ENCODE assay signal across 8 cellular contexts in genomic region chr17:74862108-74862901, GRCh38. TPM values are rescaled to one million over a fixed set of nuclear protein-coding genes. Genes with fewer than 3 reads are reported as not detected.
DNase-seq lines count a peak whose midpoint lies in the region; ATAC-seq and TF ChIP-seq lines count a peak whose summit lies in the region.

No MANE protein-coding gene starts in this region.

- no peak overlapping the region for H3K4me3 ChIP-seq in NB4 (ENCODE audit: low read depth, low read length)
- H3K4me3 ChIP-seq in colonic mucosa: no peak overlapping the region

- no peak for TF ChIP-seq POLR2A in NB4 (IDR thresholded peaks at IDR 0.05; ENCODE audit: extremely low read depth, insufficient read length)

- no peak overlapping the region for H3K9ac ChIP-seq in colonic mucosa (ENCODE audit: low read depth in 2 of 2, low read length in 2 of 2)

- H3K9me3 ChIP-seq in colonic mucosa: no peaks in the 10 kb centered on the region

- DNase-seq in GM03348 (ENCODE audit: low spot score) (peak; percentile 70), NB4 (ENCODE audit: low read depth) (peak; percentile 74), colonic mucosa (peak; percentile 56), medulla oblongata (ENCODE audit: extremely low spot score) (peak; percentile 88), ureter (ENCODE audit: low spot score) (no peak)
- peak; percentile 84 for DNase-seq in activated CD4-positive, alpha-beta T cell treated with anti-CD3 and anti-CD28 coated beads for 48 hours
- peak; percentile 22 to 41 for DNase-seq in stimulated activated CD8-positive, alpha-beta memory T cell treated with anti-CD3 and anti-CD28 coated beads, Interleukin-15, amount 100 ng/mL, for 4 hours (ENCODE audit: low read depth in 2 of 2)

- ATAC-seq in GM21526 (IDR thresholded peaks at IDR 0.05; ENCODE audit: low FRiP score, unreplicated experiment): no peak

- no peak overlapping the region for H3K27ac ChIP-seq in colonic mucosa

- peaks cover 9% of the 10 kb centered on the region for H3K4me1 ChIP-seq in colonic mucosa

- peak; percentile 65 for TF ChIP-seq CTCF in NB4 (IDR thresholded peaks at IDR 0.05; ENCODE audit: low read depth, low read length)
- TF ChIP-seq CTCF in colonic mucosa (IDR thresholded peaks at IDR 0.05): peak; percentile 33

- peaks cover 41% of the 10 kb centered on the region for H3K27me3 ChIP-seq in colonic mucosa

- intact Hi-C loops in colonic mucosa (cut with DNase I): loop anchor here (5.0 kb wide), 1 partner anchor 120 kb away; no protein-coding TSS in a partner anchor

- no peaks in the 10 kb centered on the region for H3K36me3 ChIP-seq in colonic mucosa

RNA-seq across cellular contexts. Expression of gene GRIN2C, which starts 2.6 kb away (rescaled TPM):
- under 1 TPM; 0.16 to 0.30 TPM for total RNA-seq in colonic mucosa
- 0.23 TPM for total RNA-seq in ureter

RNA-seq across cellular contexts. Expression of gene FDXR, which starts 10.5 kb away (rescaled TPM):
- 10 to 100 TPM; 17.7 to 26.9 TPM for total RNA-seq in colonic mucosa
- 18.4 TPM for total RNA-seq in ureter

RNA-seq across cellular contexts. Expression of gene FADS6, which starts 31.1 kb away (rescaled TPM):
- total RNA-seq in colonic mucosa (10 to 100 TPM in 1 of 2 donors, under 1 TPM in 1; 0.30 to 18.4 TPM), ureter (7.3 TPM)
